Comparison of ENCODE assay signal across 16 cellular contexts in the genomic region with DNA sequence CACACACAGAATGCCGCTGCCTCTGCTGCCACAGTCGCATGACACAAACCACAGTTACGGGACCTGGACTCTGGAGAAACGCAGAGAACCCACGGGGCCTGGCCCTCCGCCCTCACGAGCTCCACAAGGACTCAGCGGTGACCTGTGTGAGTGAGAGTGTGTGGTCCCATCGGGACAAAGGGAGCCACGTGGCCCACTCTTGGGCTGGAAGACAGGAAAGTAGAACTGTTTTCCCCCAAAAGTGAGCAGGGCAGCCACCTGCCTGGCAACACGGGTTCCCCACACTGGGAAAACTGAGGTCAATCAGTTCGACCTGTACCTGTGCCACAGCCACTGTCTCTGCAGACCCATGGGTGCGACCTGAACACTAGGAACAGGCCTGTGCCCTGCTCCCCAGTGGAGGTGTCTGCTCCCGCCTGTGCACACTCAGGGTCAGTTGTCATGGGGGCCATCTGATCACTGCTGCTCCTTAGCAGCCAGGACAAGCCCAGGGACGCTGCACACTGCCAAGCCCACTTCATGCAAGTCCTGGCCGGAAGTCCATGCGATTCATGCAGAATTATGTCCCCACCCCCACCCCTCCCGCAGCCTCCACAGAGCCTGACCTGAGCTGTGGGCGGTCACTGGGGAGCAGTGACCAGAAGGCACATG. TPM values are rescaled to one million over a fixed set of nuclear protein-coding genes. Genes with fewer than 3 reads are reported as not detected.
DNase-seq lines count a peak whose midpoint lies in the region; ATAC-seq, FAIRE-seq and TF ChIP-seq lines count a peak whose summit lies in the region.
"Had no signal": no experiment of that assay in that cellular context is flagged by ENCODE, and none has a peak within 500 bp of the region (broad histone marks: within the 10 kb centered on the region; RNA-seq: fewer than 3 reads in every experiment).

No MANE protein-coding gene starts in this region.

- no peak overlapping the region for H3K4me3 ChIP-seq in K562
- H3K4me3 ChIP-seq: SK-N-MC had no signal

- no peak for TF ChIP-seq CTCF in K562 (IDR thresholded peaks at IDR 0.05 in 2 of 3, conservative IDR thresholded peaks at IDR 0.05 in 1 of 3; ENCODE audit: insufficient read depth in 2 of 3, low read depth in 1 of 3, low read length in 3 of 3)
- no peak for TF ChIP-seq CTCF in mesothelial cell of epicardium (IDR thresholded peaks at IDR 0.05; ENCODE audit: unreplicated experiment)

- H3K9me1 ChIP-seq in K562 (ENCODE audit: control insufficient read depth, insufficient read depth, low read length), result no peaks in the 10 kb centered on the region

- peaks cover 19% of the 10 kb centered on the region for H3K4me1 Mint-ChIP-seq in mesothelial cell of epicardium
- H3K4me1 Mint-ChIP-seq in stimulated activated effector memory CD8-positive, alpha-beta T cell treated with anti-CD3 and anti-CD28 coated beads, Interleukin-12 subunit alpha, Interleukin-12 subunit beta, amount 100 ng/mL, for 72 hours, result peaks cover 9% of the 10 kb centered on the region

- no peaks in the 10 kb centered on the region for H3K36me3 ChIP-seq in K562 (ENCODE audit: control insufficient read depth, insufficient read depth, low read length)
- H3K36me3 ChIP-seq: neutrophil had no signal

- WGBS in K562 (ENCODE audit: insufficient coverage, low coverage, missing lambda C conversion rate), result 30% methylated on average over 19 of the region's 19 CpGs

- H3K27ac Mint-ChIP-seq in mesothelial cell of epicardium, result no peak overlapping the region
- no peak overlapping the region for H3K27ac Mint-ChIP-seq in stimulated activated effector memory CD8-positive, alpha-beta T cell treated with anti-CD3 and anti-CD28 coated beads, Interleukin-12 subunit alpha, Interleukin-12 subunit beta, amount 100 ng/mL, for 72 hours
- H3K27ac Mint-ChIP-seq: HFFc6 had no signal

- H3K36me3 Mint-ChIP-seq in mesothelial cell of epicardium, result peaks cover 10% of the 10 kb centered on the region
- no peaks in the 10 kb centered on the region for H3K36me3 Mint-ChIP-seq in stimulated activated effector memory CD8-positive, alpha-beta T cell treated with anti-CD3 and anti-CD28 coated beads, Interleukin-12 subunit alpha, Interleukin-12 subunit beta, amount 100 ng/mL, for 72 hours

- BruUV-seq in K562 (replicated peaks; lab: Mats Ljungman, UMichigan), result no TSS peak

- H3K79me2 ChIP-seq in K562 (ENCODE audit: control insufficient read depth, insufficient read depth, low read length), result no peaks in the 10 kb centered on the region

- TF ChIP-seq POLR2A in K562 (conservative IDR thresholded peaks at IDR 0.05), result no peak

- H3K27me3 Mint-ChIP-seq in mesothelial cell of epicardium (ENCODE audit: low read depth), result peaks cover 5% of the 10 kb centered on the region

- peaks cover 0 to 35% of the 10 kb centered on the region in 2 experiments; a peak in 2 of 5 replicates for H3K4me1 ChIP-seq in K562 (replicated peaks in 1 of 2; ENCODE audit: control insufficient read depth in 2 of 2, insufficient read depth in 2 of 2, low read length in 2 of 2)

- intact Hi-C loops in K562 (cut with micrococcal nuclease), result loop anchor here (10.0 kb wide), 1 partner anchor 115 kb away; no protein-coding TSS in a partner anchor

- no peak for FAIRE-seq in K562 (lab: Jason Lieb, UNC)
- FAIRE-seq: TTC549 had no signal

- no peaks in the 10 kb centered on the region; the same call in 1 of the 2 replicates for H4K20me1 ChIP-seq in K562 (replicated peaks; ENCODE audit: control insufficient read depth, insufficient read depth, low read length)

- peak overlapping the region; percentile 48 for H3K4me3 Mint-ChIP-seq in mesothelial cell of epicardium
- peak overlapping the region; percentile 15 for H3K4me3 Mint-ChIP-seq in stimulated activated effector memory CD8-positive, alpha-beta T cell treated with anti-CD3 and anti-CD28 coated beads, Interleukin-12 subunit alpha, Interleukin-12 subunit beta, amount 100 ng/mL, for 72 hours
- H3K4me3 Mint-ChIP-seq: HFFc6 had no signal

- peaks cover 13% of the 10 kb centered on the region for H3K9me3 Mint-ChIP-seq in mesothelial cell of epicardium
- peaks cover 5% of the 10 kb centered on the region for H3K9me3 Mint-ChIP-seq in stimulated activated effector memory CD8-positive, alpha-beta T cell treated with anti-CD3 and anti-CD28 coated beads, Interleukin-12 subunit alpha, Interleukin-12 subunit beta, amount 100 ng/mL, for 72 hours

- in situ Hi-C loops in K562 (cut with MboI), result no loop called here

- CTCF ChIA-PET in K562 (lab: Yijun Ruan, JAX; ENCODE audit: low intra/inter-chr PET ratio), result no interaction called here

- peaks cover 4% of the 10 kb centered on the region; the same call in 1 of the 2 replicates for H3K9me3 ChIP-seq in K562 (replicated peaks; ENCODE audit: control insufficient read depth, insufficient read depth, low read depth, low read length)
- H3K9me3 ChIP-seq: neutrophil had no signal

- POLR2A ChIA-PET in K562 (lab: Yijun Ruan, JAX), result no interaction called here

- ATAC-seq in K562, result no peak; the same call in 2 of the 3 replicates
- ATAC-seq in stimulated activated effector memory CD8-positive, alpha-beta T cell treated with anti-CD3 and anti-CD28 coated beads, Interleukin-12 subunit alpha, Interleukin-12 subunit beta, amount 100 ng/mL, for 72 hours, result peak; percentile 29
- no peak for ATAC-seq in GM21825 (IDR thresholded peaks at IDR 0.05; ENCODE audit: unreplicated experiment)

- H3K27ac ChIP-seq in K562 (ENCODE audit: extremely low read depth, low read depth, low read length), result no peak overlapping the region
- H3K27ac ChIP-seq: neutrophil, SK-N-MC had no signal

- H3K27me3 ChIP-seq in K562 (ENCODE audit: control insufficient read depth in 2 of 2, insufficient read depth in 2 of 2, low read length in 2 of 2), result peaks cover 41 to 72% of the 10 kb centered on the region in 2 experiments; a peak in 4 of 5 replicates

- TF ChIP-seq EP300 in K562 (IDR thresholded peaks at IDR 0.05; ENCODE audit: low read length), result no peak

- DNase-seq in activated CD8-positive, alpha-beta memory T cell treated with anti-CD3 and anti-CD28 coated beads, Interleukin-2, amount 50 U/mL, for 4 hours, result peak; percentile 4
- DNase-seq in activated CD8-positive, alpha-beta memory T cell treated with anti-CD3 and anti-CD28 coated beads, Interleukin-2, amount 50 U/mL, for 48 hours, result no peak
- DNase-seq in K562 (ENCODE audit: extremely low read depth in 1 of 4, low spot score in 3 of 4), result no peak
- DNase-seq in mesothelial cell of epicardium (ENCODE audit: low spot score in 2 of 2, unreplicated experiment in 2 of 2), result peak in 1 of 2 experiments; percentile 16
- no peak for DNase-seq in stimulated activated effector memory CD8-positive, alpha-beta T cell treated with anti-CD3 and anti-CD28 coated beads, Interleukin-12 subunit alpha, Interleukin-12 subunit beta, amount 100 ng/mL, for 72 hours (ENCODE audit: low spot score in 2 of 2)
- no peak for DNase-seq in hypothalamus (lab: John Stamatoyannopoulos, UW)
- DNase-seq in HCEC 1CT, result no peak
- DNase-seq: effector CD8-positive, alpha-beta T cell; HFFc6; Karpas-422; NCI-H1417; NCI-H226 had no signal

- H3K9ac ChIP-seq in K562 (ENCODE audit: insufficient read depth in 1 of 2, low read depth in 2 of 2, low read length in 2 of 2), result 0 out of 4 replicates have a peak overlapping the region, but pooled peaks of 1 of the 2 experiments have one; percentile 14

- no peak overlapping the region for H3K4me2 ChIP-seq in K562 (ENCODE audit: insufficient read depth, low read length)

- peak overlapping the region; percentile 29; the same call in 1 of the 2 replicates for H2AFZ ChIP-seq in K562 (ENCODE audit: low read depth, low read length)

- no peak for TF ChIP-seq RAD21 in K562 (CRISPR knock-in tag; conservative IDR thresholded peaks at IDR 0.05 in 1 of 2, IDR thresholded peaks at IDR 0.05 in 1 of 2)

TF ChIP-seq in K562, 482 proteins besides CTCF, POLR2A, EP300 and RAD21 (continues in another document):
- TF ChIP-seq MNT (conservative IDR thresholded peaks at IDR 0.05) (no peak), GATAD2B (IDR thresholded peaks at IDR 0.05; ENCODE audit: borderline replicate concordance) (no peak), ZNF354B (CRISPR knock-in tag; IDR thresholded peaks at IDR 0.05) (no peak)

RNA-seq across cellular contexts. Expression of gene ADARB1, which starts 54.4 kb away (rescaled TPM):
- 40.2 and 48.3 TPM in 2 replicates for total RNA-seq in K562 (2011; cell fraction: chromatin; rRNA removed; ENCODE audit: low replicate concordance)
- total RNA-seq in K562 (2011; cell fraction: nucleolus; rRNA removed), result 29.0 and 30.4 TPM in 2 replicates
- 24.6 and 33.4 TPM in 2 replicates for total RNA-seq in K562 (2011; cell fraction: nucleoplasm; rRNA removed)
- total RNA-seq in K562 (2014; rRNA removed) (7.7 and 9.1 TPM in 2 replicates), K562 (2014; rRNA removed; fragmentation: Illumina TruSeq; extraction: Trizol) (8.3 TPM in 2 replicates), K562 (2015; rRNA removed; fragmentation: Illumina TruSeq; extraction: Trizol) (6.4 and 7.1 TPM in 2 replicates), K562 (2021) (12.0 and 16.0 TPM in 2 replicates), mesothelial cell of epicardium (22.7 to 27.9 TPM (median 26.5 TPM) in 3 replicates)
- polyA plus RNA-seq in K562 (2011; rRNA removed) (8.4 and 11.8 TPM in 2 replicates), K562 (2014; fragmentation: Illumina TruSeq; extraction: Trizol) (7.3 and 9.2 TPM in 2 replicates), K562 (2014; fragmentation: Nextera tagmentation; extraction: Ambion mirVana) (1 to 10 TPM; 7.1 to 8.1 TPM), K562 (2014; rRNA removed) (6.7 and 12.8 TPM in 2 replicates)
- 6.6 and 7.4 TPM in 2 replicates for polyA plus RNA-seq in K562 (2011; cell fraction: cytosol; rRNA removed)
- polyA plus RNA-seq in K562 (2011; cell fraction: nucleus; rRNA removed), result 15.0 and 23.8 TPM in 2 replicates
- 7.5 and 8.1 TPM in 2 replicates for polyA plus RNA-seq in K562 (2012)
- 10.4 and 16.9 TPM in 2 replicates for polyA minus RNA-seq in K562 (2011; rRNA and poly(A)+ RNA removed)
- 12.7 and 15.3 TPM in 2 replicates for polyA minus RNA-seq in K562 (2011; cell fraction: cytosol; rRNA and poly(A)+ RNA removed)
- polyA minus RNA-seq in K562 (2011; cell fraction: nucleus; rRNA and poly(A)+ RNA removed), result 13.3 and 18.3 TPM in 2 replicates
